Comparison of ENCODE assay signal across 11 cellular contexts in the genomic region with DNA sequence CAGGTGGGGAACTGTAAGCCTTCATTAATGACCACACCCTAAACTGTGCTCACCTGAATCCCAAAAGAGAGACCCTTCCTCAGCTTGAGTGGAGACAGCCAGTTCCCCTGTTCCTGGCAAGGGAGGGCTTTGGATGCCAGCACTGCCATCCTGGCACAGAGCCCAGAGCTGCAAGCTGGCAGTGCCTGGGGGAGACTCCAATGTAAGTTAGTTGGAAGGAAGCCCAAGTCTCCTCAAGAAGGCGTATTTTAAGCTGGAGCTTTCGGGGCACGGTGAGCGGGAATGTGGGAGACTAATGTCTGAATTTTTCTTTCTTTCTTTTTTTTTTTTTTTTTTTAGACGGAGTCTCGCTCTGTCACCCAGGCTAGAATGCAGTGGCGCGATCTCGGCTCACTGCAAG. TPM values are rescaled to one million over a fixed set of nuclear protein-coding genes. Genes with fewer than 3 reads are reported as not detected.
A peak's percentile ranks its signal among the peaks of the same experiment; 100 is the strongest.
DNase-seq lines count a peak whose midpoint lies in the region; TF ChIP-seq lines count a peak whose summit lies in the region.
"Had no signal": no experiment of that assay in that cellular context is flagged by ENCODE, and none has a peak within 500 bp of the region (broad histone marks: within the 10 kb centered on the region; RNA-seq: fewer than 3 reads in every experiment).

No MANE protein-coding gene starts in this region.

- DNase-seq in Ammon's horn (ENCODE audit: low spot score) (peak; percentile 70), NCI-H446 treated with DMSO at 0.1 percent for 48 hours (lab: John Stamatoyannopoulos, UW) (peak; percentile 14), fibroblast of pulmonary artery (ENCODE audit: low read depth) (no peak), pons (ENCODE audit: low spot score) (peak; percentile 64), AML-193 (lab: John Stamatoyannopoulos, UW) (no peak), NCI-H748 treated with DMSO at 0.1 percent for 48 hours (lab: John Stamatoyannopoulos, UW) (no peak), endothelial cell (ENCODE audit: low spot score) (no peak), NAMALWA (ENCODE audit: low spot score) (no peak)
- DNase-seq: NCI-H510A treated with DMSO at 0.1 percent for 48 hours had no signal

- H3K9me3 Mint-ChIP-seq in endothelial cell (ENCODE audit: unreplicated experiment) = no peaks in the 10 kb centered on the region
- H3K9me3 Mint-ChIP-seq: activated naive CD4-positive, alpha-beta T cell treated with anti-CD3 and anti-CD28 coated beads, Interleukin-2, amount 50 U/mL, for 24 hours had no signal

- H3K27me3 Mint-ChIP-seq in endothelial cell (ENCODE audit: unreplicated experiment) = peaks cover 9% of the 10 kb centered on the region

- peak overlapping the region; percentile 7 for H3K4me3 ChIP-seq in fibroblast of pulmonary artery (replicated peaks; ENCODE audit: low read depth, low read length)

- H3K36me3 Mint-ChIP-seq in endothelial cell (ENCODE audit: low read depth, unreplicated experiment) = no peaks in the 10 kb centered on the region
- H3K36me3 Mint-ChIP-seq: activated naive CD4-positive, alpha-beta T cell treated with anti-CD3 and anti-CD28 coated beads, Interleukin-2, amount 50 U/mL, for 24 hours had no signal

- H3K4me1 Mint-ChIP-seq in endothelial cell (ENCODE audit: unreplicated experiment) = peaks cover 34% of the 10 kb centered on the region

- no peak overlapping the region for H3K27ac Mint-ChIP-seq in endothelial cell (ENCODE audit: unreplicated experiment)
- H3K27ac Mint-ChIP-seq: activated naive CD4-positive, alpha-beta T cell treated with anti-CD3 and anti-CD28 coated beads, Interleukin-2, amount 50 U/mL, for 24 hours had no signal

- no peak for TF ChIP-seq CTCF in fibroblast of pulmonary artery (IDR thresholded peaks at IDR 0.05; ENCODE audit: low read length, missing control alignments)
- TF ChIP-seq CTCF in endothelial cell (IDR thresholded peaks at IDR 0.05; ENCODE audit: unreplicated experiment) = no peak

- H3K4me3 Mint-ChIP-seq in endothelial cell (ENCODE audit: unreplicated experiment) = no peak overlapping the region
- H3K4me3 Mint-ChIP-seq: activated naive CD4-positive, alpha-beta T cell treated with anti-CD3 and anti-CD28 coated beads, Interleukin-2, amount 50 U/mL, for 24 hours had no signal

RNA-seq across cellular contexts. Expression of gene CDC42EP4, which starts 4.7 kb away (rescaled TPM):
- total RNA-seq in endothelial cell (ENCODE audit: unreplicated experiment) = 22.9 TPM

RNA-seq across cellular contexts. Expression of gene CPSF4L, which starts 45.5 kb away (rescaled TPM):
- total RNA-seq in endothelial cell (ENCODE audit: unreplicated experiment) = not detected
- total RNA-seq: frontal cortex had no signal

Comparison
In these comparisons a context has a peak if more than half of its experiments do, and no peak if none do; other contexts are left out.
1. DNase-seq: peak in Ammon's horn (single experiment), NCI-H446 treated with DMSO at 0.1 percent for 48 hours (single experiment) and pons (single experiment); none in fibroblast of pulmonary artery (single experiment), AML-193 (0 of 2), NCI-H748 treated with DMSO at 0.1 percent for 48 hours (single experiment), endothelial cell (single experiment) and NAMALWA (single experiment).